Comparison of ENCODE assay signal across 8 cellular contexts in the genomic region with DNA sequence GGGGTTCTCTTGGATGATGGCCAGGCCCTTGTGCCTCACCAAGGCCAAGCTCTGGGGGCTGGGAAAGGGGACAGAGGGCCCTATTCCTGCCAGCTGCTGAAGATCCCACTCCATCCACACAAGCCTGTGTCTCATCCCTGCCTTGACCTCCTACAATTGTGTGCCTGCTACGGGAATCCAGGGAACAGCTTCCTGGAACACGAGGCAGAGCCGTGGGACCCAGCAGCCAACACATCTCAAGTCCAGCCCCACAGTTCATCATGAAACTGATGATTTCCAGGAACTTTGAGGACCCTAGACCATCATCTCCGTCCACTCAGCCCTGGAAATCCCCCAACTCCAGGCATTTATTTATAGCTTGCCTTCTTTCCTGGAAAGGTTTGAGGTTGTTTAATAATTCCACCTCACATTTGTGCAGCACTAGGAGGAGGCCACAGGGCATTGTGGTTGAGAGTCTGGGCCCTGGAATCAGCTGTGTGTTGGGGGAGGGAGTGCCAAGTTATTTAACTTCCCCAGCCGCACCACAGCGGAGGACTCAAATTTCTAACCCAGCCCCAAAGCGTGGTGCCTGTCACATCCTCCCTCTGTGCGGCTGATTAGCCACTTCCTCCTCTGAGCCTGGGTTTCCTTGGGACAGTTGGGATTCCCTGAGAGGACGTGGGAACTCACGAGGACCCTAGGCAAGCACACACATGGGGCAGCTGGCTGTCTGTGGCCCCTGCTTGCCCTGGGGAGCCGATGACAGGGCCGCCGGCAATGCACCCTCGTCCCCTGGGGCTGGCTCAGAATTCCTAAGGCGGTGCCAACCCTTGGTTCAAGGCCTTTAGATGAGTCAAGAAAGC. TPM values are rescaled to one million over a fixed set of nuclear protein-coding genes. Genes with fewer than 3 reads are reported as not detected.
DNase-seq lines count a peak whose midpoint lies in the region; ATAC-seq, FAIRE-seq and TF ChIP-seq lines count a peak whose summit lies in the region.

No MANE protein-coding gene starts in this region.

- peak; percentile 91 for DNase-seq in AG10803 (ENCODE audit: low read depth)
- DNase-seq in H7, result peak; percentile 83
- peak; percentile 9 for DNase-seq in SIG-M5 (lab: John Stamatoyannopoulos, UW)
- DNase-seq in endothelial cell (ENCODE audit: low spot score), result peak; percentile 63
- peak; percentile 84 for DNase-seq in urothelium cell line (ENCODE audit: low spot score)
- no peak for DNase-seq in stimulated activated CD4-positive, alpha-beta T cell treated with anti-CD3 and anti-CD28 coated beads, Interleukin-2, amount 100 ng/mL, for 48 hours

- 20 to 25% methylated on average over 10 to 14 of the region's 15 CpGs for WGBS in mesodermal cell (ENCODE audit: insufficient coverage in 2 of 2), 2 experiments

- H3K27ac ChIP-seq in mesodermal cell (ENCODE audit: low read depth, low read length, severe bottlenecking), result peak overlapping the region; percentile 83

- H3K36me3 ChIP-seq in H7 (replicated peaks; ENCODE audit: control insufficient read depth, insufficient read depth, low read length) (no peaks in the 10 kb centered on the region), mesodermal cell (ENCODE audit: control insufficient read depth, insufficient read depth, low read length) (no peaks in the 10 kb centered on the region)

- H3K9me3 ChIP-seq in mesodermal cell (ENCODE audit: control insufficient read depth, low read length), result no peaks in the 10 kb centered on the region

- H3K4me3 ChIP-seq in AG10803 (ENCODE audit: low read length) (no peak overlapping the region), H7 (ENCODE audit: insufficient read depth, low read depth, low read length) (no peak overlapping the region), mesodermal cell (ENCODE audit: extremely low read depth, insufficient read depth, low read length, poor library complexity, severe bottlenecking) (no peak overlapping the region)

- no peak for TF ChIP-seq CTCF in AG10803 (conservative IDR thresholded peaks at IDR 0.05; ENCODE audit: low read length)
- no peak for TF ChIP-seq CTCF in endothelial cell (IDR thresholded peaks at IDR 0.05; ENCODE audit: unreplicated experiment)

- H3K27me3 ChIP-seq in H7 (ENCODE audit: control insufficient read depth, insufficient read depth, low read length), result no peaks in the 10 kb centered on the region; the same call in 1 of the 2 replicates

- no peak overlapping the region for H3K4me3 Mint-ChIP-seq in endothelial cell (ENCODE audit: unreplicated experiment)

- peaks cover 29% of the 10 kb centered on the region for H3K4me1 ChIP-seq in mesodermal cell (ENCODE audit: control insufficient read depth, insufficient read depth, low read length, poor library complexity, severe bottlenecking)

- peaks cover 20% of the 10 kb centered on the region for H3K4me1 Mint-ChIP-seq in endothelial cell (ENCODE audit: unreplicated experiment)

- no peak for ATAC-seq in GM21367 (IDR thresholded peaks at IDR 0.05; ENCODE audit: unreplicated experiment)

- H3K27ac Mint-ChIP-seq in endothelial cell (ENCODE audit: unreplicated experiment), result peak overlapping the region; percentile 77

- H3K36me3 Mint-ChIP-seq in endothelial cell (ENCODE audit: low read depth, unreplicated experiment), result no peaks in the 10 kb centered on the region

- FAIRE-seq in urothelium cell line (lab: Jason Lieb, UNC), result no peak

- peaks cover 12% of the 10 kb centered on the region for H3K27me3 Mint-ChIP-seq in endothelial cell (ENCODE audit: unreplicated experiment)

- no peaks in the 10 kb centered on the region for H3K9me3 Mint-ChIP-seq in endothelial cell (ENCODE audit: unreplicated experiment)

RNA-seq across cellular contexts. Expression of gene GGTA1, which starts 58.2 kb away (rescaled TPM):
- not detected in 2 replicates for total RNA-seq in H7 (2014; rRNA removed; shearing (Covaris generic))
- total RNA-seq in endothelial cell (ENCODE audit: unreplicated experiment), result 19.7 TPM
- polyA plus RNA-seq in mesodermal cell (2013, experiment 1 of 2), result 0.33 TPM
- 0.25 TPM for polyA plus RNA-seq in mesodermal cell (2013, experiment 2 of 2)

Comparison
In these comparisons a context has a peak if more than half of its experiments do, and no peak if none do; other contexts are left out.
1. DNase-seq: peak in AG10803 (single experiment), H7 (single experiment), SIG-M5 (single experiment), endothelial cell (single experiment) and urothelium cell line (single experiment); none in stimulated activated CD4-positive, alpha-beta T cell treated with anti-CD3 and anti-CD28 coated beads, Interleukin-2, amount 100 ng/mL, for 48 hours (0 of 2).
2. RNA of gene GGTA1, which starts 58.2 kb away (total RNA-seq): 19.7 TPM in endothelial cell (single experiment); not detected in H7; every median in the first group is over 10 times any median in the second.